Comparison of ENCODE assay signal across 16 cellular contexts in genomic region chr6:151327079-151327478, GRCh38.
"Had no signal": no experiment of that assay in that cellular context is flagged by ENCODE, and none has a peak within 500 bp of the region (broad histone marks: within the 10 kb centered on the region; RNA-seq: fewer than 3 reads in every experiment).

No MANE protein-coding gene starts in this region.

- H3K4me3 Mint-ChIP-seq: activated CD8-positive, alpha-beta T cell treated with anti-CD3 and anti-CD28 coated beads, Interleukin-2, amount 10 ng/mL, durations not matched to agents 7 days and 5 days; activated naive CD8-positive, alpha-beta T cell treated with anti-CD3 and anti-CD28 coated beads, Interleukin-2, amount 50 U/mL, for 24 hours; activated T-helper 1 cell treated with anti-CD3 and anti-CD28 coated beads, Interleukin-12 subunit alpha, Interleukin-12 subunit beta, Interleukin-2, Interleukin-4 antibody, amounts not matched to agents 30 ng/mL and 10 ng/mL and 1 ng/mL, durations not matched to agents 14 hours and 24 hours and 36 hours; central memory CD8-positive, alpha-beta T cell; dendritic cell treated with granulocyte-macrophage colony-stimulating factor and Interleukin-4, amounts not matched to agents 40 ng/mL and 50 ng/mL, for 4 days; effector memory CD8-positive, alpha-beta T cell; stimulated activated effector memory CD8-positive, alpha-beta T cell treated with anti-CD3 and anti-CD28 coated beads, Interleukin-12 subunit alpha, Interleukin-12 subunit beta, amount 100 ng/mL, for 72 hours had no signal

- ATAC-seq: activated CD8-positive, alpha-beta T cell treated with anti-CD3 and anti-CD28 coated beads, Interleukin-2, amount 10 ng/mL, durations not matched to agents 7 days and 5 days; activated naive CD8-positive, alpha-beta T cell treated with anti-CD3 and anti-CD28 coated beads, Interleukin-2, amount 50 U/mL, for 24 hours; effector memory CD8-positive, alpha-beta T cell; foreskin keratinocyte; left lung; stimulated activated effector memory CD8-positive, alpha-beta T cell treated with anti-CD3 and anti-CD28 coated beads, Interleukin-12 subunit alpha, Interleukin-12 subunit beta, amount 100 ng/mL, for 72 hours had no signal

- H3K36me3 ChIP-seq: left lung, upper lobe of left lung had no signal

- H3K27ac Mint-ChIP-seq: activated CD8-positive, alpha-beta T cell treated with anti-CD3 and anti-CD28 coated beads, Interleukin-2, amount 10 ng/mL, durations not matched to agents 7 days and 5 days; activated naive CD8-positive, alpha-beta T cell treated with anti-CD3 and anti-CD28 coated beads, Interleukin-2, amount 50 U/mL, for 24 hours; activated T-helper 1 cell treated with anti-CD3 and anti-CD28 coated beads, Interleukin-12 subunit alpha, Interleukin-12 subunit beta, Interleukin-2, Interleukin-4 antibody, amounts not matched to agents 30 ng/mL and 10 ng/mL and 1 ng/mL, durations not matched to agents 14 hours and 24 hours and 36 hours; dendritic cell treated with granulocyte-macrophage colony-stimulating factor and Interleukin-4, amounts not matched to agents 40 ng/mL and 50 ng/mL, for 4 days; effector memory CD8-positive, alpha-beta T cell; stimulated activated effector memory CD8-positive, alpha-beta T cell treated with anti-CD3 and anti-CD28 coated beads, Interleukin-12 subunit alpha, Interleukin-12 subunit beta, amount 100 ng/mL, for 72 hours had no signal

- H3K9me3 Mint-ChIP-seq: activated naive CD8-positive, alpha-beta T cell treated with anti-CD3 and anti-CD28 coated beads, Interleukin-2, amount 50 U/mL, for 24 hours; activated T-helper 1 cell treated with anti-CD3 and anti-CD28 coated beads, Interleukin-12 subunit alpha, Interleukin-12 subunit beta, Interleukin-2, Interleukin-4 antibody, amounts not matched to agents 30 ng/mL and 10 ng/mL and 1 ng/mL, durations not matched to agents 14 hours and 24 hours and 36 hours; central memory CD8-positive, alpha-beta T cell; dendritic cell treated with granulocyte-macrophage colony-stimulating factor and Interleukin-4, amounts not matched to agents 40 ng/mL and 50 ng/mL, for 4 days; effector memory CD8-positive, alpha-beta T cell; stimulated activated effector memory CD8-positive, alpha-beta T cell treated with anti-CD3 and anti-CD28 coated beads, Interleukin-12 subunit alpha, Interleukin-12 subunit beta, amount 100 ng/mL, for 72 hours had no signal

- H3K27ac ChIP-seq: foreskin keratinocyte, left lung had no signal

- H3K9me3 ChIP-seq: left lung, upper lobe of left lung had no signal

- H3K4me3 ChIP-seq: left lung had no signal

- DNase-seq: activated CD4-positive, alpha-beta T cell treated with anti-CD3 and anti-CD28 coated beads for 4 hours; activated CD8-positive, alpha-beta memory T cell treated with anti-CD3 and anti-CD28 coated beads, Interleukin-2, amount 50 U/mL, for 48 hours; activated CD8-positive, alpha-beta T cell treated with anti-CD3 and anti-CD28 coated beads, Interleukin-2, amount 10 ng/mL, durations not matched to agents 7 days and 5 days; activated naive CD4-positive, alpha-beta T cell treated with Interleukin-2 at 50 U/mL for 16 hours; activated naive CD8-positive, alpha-beta T cell treated with anti-CD3 and anti-CD28 coated beads, Interleukin-2, amount 50 U/mL, for 24 hours; effector memory CD8-positive, alpha-beta T cell; foreskin keratinocyte; left lung; mesendoderm; small intestine; substantia nigra; upper lobe of left lung had no signal

- H3K27me3 ChIP-seq: foreskin keratinocyte, upper lobe of left lung had no signal

- H3K36me3 Mint-ChIP-seq: stimulated activated effector memory CD8-positive, alpha-beta T cell treated with anti-CD3 and anti-CD28 coated beads, Interleukin-12 subunit alpha, Interleukin-12 subunit beta, amount 100 ng/mL, for 72 hours had no signal
